1 cellular context compared by ENCODE assay signal in the genomic region with DNA sequence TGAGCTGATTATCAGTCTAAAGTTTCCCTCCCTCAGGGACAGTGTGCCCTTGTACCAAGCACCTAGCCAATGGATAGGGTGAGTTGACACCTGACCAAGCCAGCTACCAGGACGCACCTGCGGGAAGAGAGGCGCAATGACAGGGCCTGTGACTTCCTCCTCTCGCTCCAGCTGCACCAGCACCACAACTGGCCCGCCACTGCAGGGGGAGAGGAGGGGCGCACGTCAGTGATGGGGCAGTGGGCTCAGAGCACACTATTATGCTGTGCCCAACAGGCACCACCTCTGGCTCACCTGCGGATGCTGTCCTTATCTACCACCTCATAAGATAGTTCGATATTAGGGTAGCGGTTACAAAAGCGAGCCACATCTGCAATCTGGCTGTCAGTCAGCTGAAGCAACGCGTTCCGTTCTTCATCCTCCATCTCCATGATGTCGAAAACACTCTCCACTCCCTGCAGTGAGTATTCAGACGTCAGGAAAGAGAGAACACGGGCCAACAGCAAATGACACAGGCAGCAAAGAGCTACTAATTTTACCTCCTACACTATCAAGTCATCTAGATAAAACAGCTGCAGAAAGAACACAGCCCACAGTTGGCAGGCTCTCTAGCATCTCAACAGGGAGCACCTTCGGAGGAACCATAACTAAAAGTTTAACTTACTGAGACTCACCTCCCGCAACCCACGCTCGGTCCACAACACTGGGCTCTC.
TF ChIP-seq lines count a peak whose summit lies in the region.

No MANE protein-coding gene starts in this region.

TF ChIP-seq in HCT116, 20 proteins besides CTCF, POLR2A, EP300 and RAD21:
- TF ChIP-seq ELF1 (IDR thresholded peaks at IDR 0.05; ENCODE audit: borderline replicate concordance, low read depth) (no peak), EZH2phosphoT487 (IDR thresholded peaks at IDR 0.05; ENCODE audit: borderline replicate concordance) (no peak), CEBPB (IDR thresholded peaks at IDR 0.05; ENCODE audit: low read depth) (no peak), EGR1 (IDR thresholded peaks at IDR 0.05; ENCODE audit: low read depth) (no peak), JUND (IDR thresholded peaks at IDR 0.05) (no peak), EZH2 (IDR thresholded peaks at IDR 0.05) (no peak), YY1 (IDR thresholded peaks at IDR 0.05; ENCODE audit: extremely low read depth, insufficient replicate concordance, low read depth, low read length) (no peak), ZFX (IDR thresholded peaks at IDR 0.05) (no peak), SP1 (IDR thresholded peaks at IDR 0.05; ENCODE audit: low read depth) (no peak), TCF7L2 (IDR thresholded peaks at IDR 0.05; ENCODE audit: borderline replicate concordance, extremely low read depth, insufficient read depth, insufficient read length) (no peak), FOSL1 (IDR thresholded peaks at IDR 0.05; ENCODE audit: low read depth) (no peak), POLR2AphosphoS5 (IDR thresholded peaks at IDR 0.05; ENCODE audit: low read depth, low read length) (no peak), CBX3 (IDR thresholded peaks at IDR 0.05; ENCODE audit: low read depth) (no peak), ZNF274 (IDR thresholded peaks at IDR 0.05; ENCODE audit: low read depth, low read length) (no peak)
- TF ChIP-seq, protein P1, sequence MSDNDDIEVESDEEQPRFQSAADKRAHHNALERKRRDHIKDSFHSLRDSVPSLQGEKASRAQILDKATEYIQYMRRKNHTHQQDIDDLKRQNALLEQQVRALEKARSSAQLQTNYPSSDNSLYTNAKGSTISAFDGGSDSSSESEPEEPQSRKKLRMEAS (IDR thresholded peaks at IDR 0.05), result no peak
- TF ChIP-seq, protein P2, sequence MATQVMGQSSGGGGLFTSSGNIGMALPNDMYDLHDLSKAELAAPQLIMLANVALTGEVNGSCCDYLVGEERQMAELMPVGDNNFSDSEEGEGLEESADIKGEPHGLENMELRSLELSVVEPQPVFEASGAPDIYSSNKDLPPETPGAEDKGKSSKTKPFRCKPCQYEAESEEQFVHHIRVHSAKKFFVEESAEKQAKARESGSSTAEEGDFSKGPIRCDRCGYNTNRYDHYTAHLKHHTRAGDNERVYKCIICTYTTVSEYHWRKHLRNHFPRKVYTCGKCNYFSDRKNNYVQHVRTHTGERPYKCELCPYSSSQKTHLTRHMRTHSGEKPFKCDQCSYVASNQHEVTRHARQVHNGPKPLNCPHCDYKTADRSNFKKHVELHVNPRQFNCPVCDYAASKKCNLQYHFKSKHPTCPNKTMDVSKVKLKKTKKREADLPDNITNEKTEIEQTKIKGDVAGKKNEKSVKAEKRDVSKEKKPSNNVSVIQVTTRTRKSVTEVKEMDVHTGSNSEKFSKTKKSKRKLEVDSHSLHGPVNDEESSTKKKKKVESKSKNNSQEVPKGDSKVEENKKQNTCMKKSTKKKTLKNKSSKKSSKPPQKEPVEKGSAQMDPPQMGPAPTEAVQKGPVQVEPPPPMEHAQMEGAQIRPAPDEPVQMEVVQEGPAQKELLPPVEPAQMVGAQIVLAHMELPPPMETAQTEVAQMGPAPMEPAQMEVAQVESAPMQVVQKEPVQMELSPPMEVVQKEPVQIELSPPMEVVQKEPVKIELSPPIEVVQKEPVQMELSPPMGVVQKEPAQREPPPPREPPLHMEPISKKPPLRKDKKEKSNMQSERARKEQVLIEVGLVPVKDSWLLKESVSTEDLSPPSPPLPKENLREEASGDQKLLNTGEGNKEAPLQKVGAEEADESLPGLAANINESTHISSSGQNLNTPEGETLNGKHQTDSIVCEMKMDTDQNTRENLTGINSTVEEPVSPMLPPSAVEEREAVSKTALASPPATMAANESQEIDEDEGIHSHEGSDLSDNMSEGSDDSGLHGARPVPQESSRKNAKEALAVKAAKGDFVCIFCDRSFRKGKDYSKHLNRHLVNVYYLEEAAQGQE (IDR thresholded peaks at IDR 0.05; ENCODE audit: low read depth), result no peak
- TF ChIP-seq, protein P3, sequence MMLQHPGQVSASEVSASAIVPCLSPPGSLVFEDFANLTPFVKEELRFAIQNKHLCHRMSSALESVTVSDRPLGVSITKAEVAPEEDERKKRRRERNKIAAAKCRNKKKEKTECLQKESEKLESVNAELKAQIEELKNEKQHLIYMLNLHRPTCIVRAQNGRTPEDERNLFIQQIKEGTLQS (IDR thresholded peaks at IDR 0.05), result no peak
- TF ChIP-seq, protein P4, sequence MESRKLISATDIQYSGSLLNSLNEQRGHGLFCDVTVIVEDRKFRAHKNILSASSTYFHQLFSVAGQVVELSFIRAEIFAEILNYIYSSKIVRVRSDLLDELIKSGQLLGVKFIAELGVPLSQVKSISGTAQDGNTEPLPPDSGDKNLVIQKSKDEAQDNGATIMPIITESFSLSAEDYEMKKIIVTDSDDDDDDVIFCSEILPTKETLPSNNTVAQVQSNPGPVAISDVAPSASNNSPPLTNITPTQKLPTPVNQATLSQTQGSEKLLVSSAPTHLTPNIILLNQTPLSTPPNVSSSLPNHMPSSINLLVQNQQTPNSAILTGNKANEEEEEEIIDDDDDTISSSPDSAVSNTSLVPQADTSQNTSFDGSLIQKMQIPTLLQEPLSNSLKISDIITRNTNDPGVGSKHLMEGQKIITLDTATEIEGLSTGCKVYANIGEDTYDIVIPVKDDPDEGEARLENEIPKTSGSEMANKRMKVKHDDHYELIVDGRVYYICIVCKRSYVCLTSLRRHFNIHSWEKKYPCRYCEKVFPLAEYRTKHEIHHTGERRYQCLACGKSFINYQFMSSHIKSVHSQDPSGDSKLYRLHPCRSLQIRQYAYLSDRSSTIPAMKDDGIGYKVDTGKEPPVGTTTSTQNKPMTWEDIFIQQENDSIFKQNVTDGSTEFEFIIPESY (IDR thresholded peaks at IDR 0.05; ENCODE audit: extremely low read depth, insufficient replicate concordance, low read length), result no peak
